In the genomic region with DNA sequence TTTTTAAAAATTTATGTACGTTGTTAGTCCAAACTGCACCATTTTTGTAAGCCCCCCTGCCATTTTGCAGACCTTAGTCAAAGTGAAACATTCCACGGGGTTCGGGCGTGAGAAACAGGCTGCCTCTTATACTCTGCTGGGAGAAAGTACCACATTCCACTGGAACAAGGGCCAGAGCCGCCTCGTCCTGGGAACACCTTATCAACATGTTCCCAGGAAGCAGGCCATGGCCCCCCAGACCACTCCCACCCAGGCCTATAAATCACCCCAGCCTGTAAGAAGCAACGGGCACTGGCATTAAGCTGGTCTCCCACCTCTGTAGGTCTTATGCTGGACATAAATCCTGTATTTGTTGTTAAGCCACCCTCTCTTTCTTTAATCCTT, we compare ENCODE assay signal across 8 cellular contexts. TPM values are rescaled to one million over a fixed set of nuclear protein-coding genes. Genes with fewer than 3 reads are reported as not detected.
DNase-seq lines count a peak whose midpoint lies in the region; ATAC-seq and TF ChIP-seq lines count a peak whose summit lies in the region.

No MANE protein-coding gene starts in this region.

- H3K9me3 Mint-ChIP-seq in activated naive CD8-positive, alpha-beta T cell treated with anti-CD3 and anti-CD28 coated beads, Interleukin-2, amount 50 U/mL, for 24 hours, result no peaks in the 10 kb centered on the region

- ATAC-seq in activated naive CD8-positive, alpha-beta T cell treated with anti-CD3 and anti-CD28 coated beads, Interleukin-2, amount 50 U/mL, for 24 hours, result no peak

- H3K4me1 ChIP-seq in HUES6 (ENCODE audit: control insufficient read depth, insufficient read depth, low read length), result peaks cover 9% of the 10 kb centered on the region
- peaks cover 0 to 24% (median 22%) of the 10 kb centered on the region in 5 donors for H3K4me1 ChIP-seq in subcutaneous abdominal adipose tissue (ENCODE audit: control insufficient read depth in 5 of 5, insufficient read depth in 5 of 5, low read length in 5 of 5)

- peaks cover 17% of the 10 kb centered on the region for H3K36me3 ChIP-seq in HUES6 (ENCODE audit: control insufficient read depth, insufficient read depth, low read length)
- H3K36me3 ChIP-seq in kidney epithelial cell (ENCODE audit: control insufficient read depth, insufficient read depth, low read length), result no peaks in the 10 kb centered on the region
- H3K36me3 ChIP-seq in subcutaneous abdominal adipose tissue (ENCODE audit: control insufficient read depth in 5 of 5, insufficient read depth in 5 of 5, low read length in 5 of 5), result peaks cover under 1 to 12% (median 12%) of the 10 kb centered on the region in 5 donors

- H3K4me3 Mint-ChIP-seq in activated naive CD8-positive, alpha-beta T cell treated with anti-CD3 and anti-CD28 coated beads, Interleukin-2, amount 50 U/mL, for 24 hours, result peak overlapping the region; percentile 99

- H3K27me3 ChIP-seq in HUES6 (ENCODE audit: control insufficient read depth, insufficient read depth, low read length), result peaks cover 20% of the 10 kb centered on the region; the same call in 1 of the 2 replicates
- H3K27me3 ChIP-seq in kidney epithelial cell (ENCODE audit: control insufficient read depth, insufficient read depth, low read length), result no peaks in the 10 kb centered on the region
- H3K27me3 ChIP-seq in subcutaneous abdominal adipose tissue (ENCODE audit: control insufficient read depth in 5 of 5, insufficient read depth in 4 of 5, low read length in 5 of 5), result peaks cover 0 to 4% (median 0%) of the 10 kb centered on the region in 5 donors

- no peaks in the 10 kb centered on the region for H3K9me3 ChIP-seq in HUES6 (ENCODE audit: control insufficient read depth, insufficient read depth, low read depth, low read length)
- H3K9me3 ChIP-seq in subcutaneous abdominal adipose tissue (ENCODE audit: control insufficient read depth in 5 of 5, low read length in 5 of 5), result no peaks in the 10 kb centered on the region

- peak; percentile 4 for DNase-seq in activated naive CD8-positive, alpha-beta T cell treated with anti-CD3 and anti-CD28 coated beads, Interleukin-2, amount 50 U/mL, for 24 hours
- no peak for DNase-seq in kidney epithelial cell (ENCODE audit: low read depth)
- no peak for DNase-seq in NCI-H774 (lab: John Stamatoyannopoulos, UW)
- no peak for DNase-seq in SW 1271 (lab: John Stamatoyannopoulos, UW)
- DNase-seq in NCI-H2196 treated with DMSO at 0.1 percent for 48 hours (lab: John Stamatoyannopoulos, UW; ENCODE audit: unreplicated experiment), result no peak

- peaks cover 26% of the 10 kb centered on the region for H3K4me1 Mint-ChIP-seq in activated naive CD8-positive, alpha-beta T cell treated with anti-CD3 and anti-CD28 coated beads, Interleukin-2, amount 50 U/mL, for 24 hours

- H3K27ac ChIP-seq in 22Rv1 (peak overlapping the region; percentile 90), HUES6 (ENCODE audit: low read depth, low read length) (0 out of 2 replicates have a peak overlapping the region, but pooled peaks have one; percentile 90), subcutaneous abdominal adipose tissue (ENCODE audit: low read depth, low read length) (peak overlapping the region; percentile 99)

- H3K9ac ChIP-seq in HUES6 (ENCODE audit: low read length), result peak overlapping the region; percentile 0
- H3K9ac ChIP-seq in subcutaneous abdominal adipose tissue (ENCODE audit: low read length in 5 of 5), result peak overlapping the region in 2 of 5 donors; percentile 15 to 89

- peaks cover 22% of the 10 kb centered on the region for H3K27me3 Mint-ChIP-seq in activated naive CD8-positive, alpha-beta T cell treated with anti-CD3 and anti-CD28 coated beads, Interleukin-2, amount 50 U/mL, for 24 hours

- TF ChIP-seq CTCF in 22Rv1 (IDR thresholded peaks at IDR 0.05) (no peak), kidney epithelial cell (IDR thresholded peaks at IDR 0.05; ENCODE audit: insufficient read depth, low read length, poor library complexity, severe bottlenecking) (no peak)

- H3K4me3 ChIP-seq in HUES6 (ENCODE audit: low read depth, low read length) (peak overlapping the region; percentile 89), kidney epithelial cell (ENCODE audit: low read depth, low read length) (peak overlapping the region; percentile 71), subcutaneous abdominal adipose tissue (ENCODE audit: low read depth in 1 of 5, low read length in 5 of 5) (peak overlapping the region; percentile 88 to 100 (median 99))

- peak overlapping the region; percentile 97 for H3K27ac Mint-ChIP-seq in activated naive CD8-positive, alpha-beta T cell treated with anti-CD3 and anti-CD28 coated beads, Interleukin-2, amount 50 U/mL, for 24 hours

- peaks cover 17% of the 10 kb centered on the region for H3K36me3 Mint-ChIP-seq in activated naive CD8-positive, alpha-beta T cell treated with anti-CD3 and anti-CD28 coated beads, Interleukin-2, amount 50 U/mL, for 24 hours (ENCODE audit: low read depth)

RNA-seq across cellular contexts. Expression of gene ZRANB2, which starts 0.9 kb away (rescaled TPM):
- 43.3 and 45.3 TPM in 2 replicates for total RNA-seq in kidney epithelial cell

RNA-seq across cellular contexts. Expression of gene PTGER3, which starts 34.1 kb away (rescaled TPM):
- 0.29 and 1.4 TPM in 2 replicates for total RNA-seq in kidney epithelial cell
